Comparison of ENCODE assay signal across 20 cellular contexts in genomic region chr13:45933203-45934014, GRCh38.
DNase-seq lines count a peak whose midpoint lies in the region; ATAC-seq and TF ChIP-seq lines count a peak whose summit lies in the region.
"Had no signal": no experiment of that assay in that cellular context is flagged by ENCODE, and none has a peak within 500 bp of the region (broad histone marks: within the 10 kb centered on the region; RNA-seq: fewer than 3 reads in every experiment).

No MANE protein-coding gene starts in this region.

- peaks cover 17% of the 10 kb centered on the region for H3K27me3 Mint-ChIP-seq in GM23338 (ENCODE audit: insufficient read depth, low read depth, poor library complexity)
- H3K27me3 Mint-ChIP-seq in activated CD4-positive, alpha-beta memory T cell treated with anti-CD3 and anti-CD28 coated beads for 36 hours: peaks cover 2% of the 10 kb centered on the region

- H3K4me1 ChIP-seq in GM23338 (ENCODE audit: insufficient read depth) (no peaks in the 10 kb centered on the region), OCI-LY3 (ENCODE audit: low read length) (peaks cover 7% of the 10 kb centered on the region)

- H3K27ac ChIP-seq in GM23338 (ENCODE audit: low read depth) (no peak overlapping the region), OCI-LY3 (ENCODE audit: low read length) (no peak overlapping the region)
- H3K27ac ChIP-seq: C4-2B had no signal

- no peak overlapping the region for H3K4me2 ChIP-seq in GM23338
- H3K4me2 ChIP-seq in OCI-LY3 (ENCODE audit: low read length): peak overlapping the region; percentile 21
- H3K4me2 ChIP-seq: SK-N-SH had no signal

- DNase-seq in GM23338 (ENCODE audit: low spot score) (no peak), head of caudate nucleus (peak in 30 of 42 donors; percentile 11 to 76 (median 37)), posterior cingulate gyrus (peak in 8 of 10 donors; percentile 27 to 90 (median 54)), NCI-H446 treated with DMSO at 0.1 percent for 48 hours (lab: John Stamatoyannopoulos, UW) (no peak), sciatic nerve (ENCODE audit: low spot score) (no peak)
- DNase-seq in activated CD4-positive, alpha-beta memory T cell treated with anti-CD3 and anti-CD28 coated beads for 36 hours: no peak
- DNase-seq: ACHN, DMS79, H7, MM.1S, NCI-H1092, NCI-H146, NCI-H2081, NCI-H2171 treated with DMSO at 0.1 percent for 48 hours, NCI-H446, PC-3, SHP77 treated with DMSO at 0.1 percent for 48 hours, SK-N-SH had no signal

- H3K9ac ChIP-seq in OCI-LY3 (ENCODE audit: low read length): no peak overlapping the region
- H3K9ac ChIP-seq: SK-N-SH had no signal

- POLR2A ChIA-PET in activated CD4-positive, alpha-beta memory T cell treated with anti-CD3 and anti-CD28 coated beads for 36 hours (lab: Charles Lee): no interaction called here

- H3K36me3 ChIP-seq in GM23338 (ENCODE audit: insufficient read depth) (no peaks in the 10 kb centered on the region), OCI-LY3 (replicated peaks; ENCODE audit: low read depth, low read length) (no peaks in the 10 kb centered on the region)

- CTCF ChIA-PET in activated CD4-positive, alpha-beta memory T cell treated with anti-CD3 and anti-CD28 coated beads for 36 hours (lab: Charles Lee): no interaction called here

- no peak for TF ChIP-seq CTCF in GM23338 (conservative IDR thresholded peaks at IDR 0.05; ENCODE audit: low read depth in 2 of 2)
- TF ChIP-seq CTCF in OCI-LY3 (IDR thresholded peaks at IDR 0.05; ENCODE audit: low read depth, low read length): no peak

- H3K4me1 Mint-ChIP-seq in GM23338: no peaks in the 10 kb centered on the region
- H3K4me1 Mint-ChIP-seq in activated CD4-positive, alpha-beta memory T cell treated with anti-CD3 and anti-CD28 coated beads for 36 hours (ENCODE audit: low read depth): no peaks in the 10 kb centered on the region

- no peaks in the 10 kb centered on the region for H3K36me3 Mint-ChIP-seq in GM23338 (ENCODE audit: low read depth)
- no peaks in the 10 kb centered on the region for H3K36me3 Mint-ChIP-seq in activated CD4-positive, alpha-beta memory T cell treated with anti-CD3 and anti-CD28 coated beads for 36 hours

- no peaks in the 10 kb centered on the region for H3K9me3 ChIP-seq in OCI-LY3 (ENCODE audit: insufficient read depth, low read length)
- H3K9me3 ChIP-seq: SK-N-SH had no signal

- H3K4me3 ChIP-seq in GM23338: no peak overlapping the region
- H3K4me3 ChIP-seq in OCI-LY3 (ENCODE audit: low read length): no peak overlapping the region

- no peaks in the 10 kb centered on the region for H4K20me1 ChIP-seq in GM23338 (replicated peaks; ENCODE audit: insufficient read depth)
- H4K20me1 ChIP-seq in OCI-LY3 (ENCODE audit: insufficient read depth, low read length): no peaks in the 10 kb centered on the region

- H2AFZ ChIP-seq in GM23338 (peak overlapping the region; percentile 91), OCI-LY3 (ENCODE audit: low read depth, low read length) (no peak overlapping the region)

- H3K79me2 ChIP-seq in GM23338 (replicated peaks; ENCODE audit: insufficient read depth) (no peaks in the 10 kb centered on the region), OCI-LY3 (ENCODE audit: low read length) (no peaks in the 10 kb centered on the region)

- no peak overlapping the region for H3K27ac Mint-ChIP-seq in GM23338
- no peak overlapping the region for H3K27ac Mint-ChIP-seq in activated CD4-positive, alpha-beta memory T cell treated with anti-CD3 and anti-CD28 coated beads for 36 hours

- no peak overlapping the region for H3K4me3 Mint-ChIP-seq in GM23338
- H3K4me3 Mint-ChIP-seq in activated CD4-positive, alpha-beta memory T cell treated with anti-CD3 and anti-CD28 coated beads for 36 hours: no peak overlapping the region

- H3K9me3 Mint-ChIP-seq in GM23338: no peaks in the 10 kb centered on the region
- H3K9me3 Mint-ChIP-seq in activated CD4-positive, alpha-beta memory T cell treated with anti-CD3 and anti-CD28 coated beads for 36 hours: no peaks in the 10 kb centered on the region

- intact Hi-C loops in head of caudate nucleus (cut with DNase I): no loop called here
- intact Hi-C loops in posterior cingulate gyrus (cut with DNase I): no loop called here
- intact Hi-C loops in sciatic nerve (cut with DNase I): no loop called here
- intact Hi-C loops in activated CD4-positive, alpha-beta memory T cell treated with anti-CD3 and anti-CD28 coated beads for 36 hours (cut with micrococcal nuclease): no loop called here

- ATAC-seq in GM23338 (no peak), sciatic nerve (no peak)
- ATAC-seq: PC-3 had no signal

- H3K9me2 ChIP-seq in GM23338 (ENCODE audit: insufficient read depth): peaks cover 8% of the 10 kb centered on the region; the same call in 1 of the 2 replicates
- H3K9me2 ChIP-seq: SK-N-SH had no signal

- no peaks in the 10 kb centered on the region for H3F3A ChIP-seq in GM23338 (replicated peaks; ENCODE audit: low read depth)

- no peaks in the 10 kb centered on the region for H3K27me3 ChIP-seq in GM23338 (ENCODE audit: insufficient read depth)
- H3K27me3 ChIP-seq in OCI-LY3 (ENCODE audit: low read depth, low read length): no peaks in the 10 kb centered on the region; the same call in 1 of the 2 replicates

TF ChIP-seq in GM23338, 12 proteins besides CTCF, POLR2A, EP300 and RAD21 (continues in another document):
- TF ChIP-seq NANOG (IDR thresholded peaks at IDR 0.05; ENCODE audit: borderline replicate concordance) (no peak), EZH2 (IDR thresholded peaks at IDR 0.05; ENCODE audit: low read depth, unreplicated experiment) (no peak), STAT1 (IDR thresholded peaks at IDR 0.05; ENCODE audit: unreplicated experiment) (no peak), ZNF331 (CRISPR knock-in tag; IDR thresholded peaks at IDR 0.05; ENCODE audit: low read depth) (no peak)
- TF ChIP-seq, protein P1, sequence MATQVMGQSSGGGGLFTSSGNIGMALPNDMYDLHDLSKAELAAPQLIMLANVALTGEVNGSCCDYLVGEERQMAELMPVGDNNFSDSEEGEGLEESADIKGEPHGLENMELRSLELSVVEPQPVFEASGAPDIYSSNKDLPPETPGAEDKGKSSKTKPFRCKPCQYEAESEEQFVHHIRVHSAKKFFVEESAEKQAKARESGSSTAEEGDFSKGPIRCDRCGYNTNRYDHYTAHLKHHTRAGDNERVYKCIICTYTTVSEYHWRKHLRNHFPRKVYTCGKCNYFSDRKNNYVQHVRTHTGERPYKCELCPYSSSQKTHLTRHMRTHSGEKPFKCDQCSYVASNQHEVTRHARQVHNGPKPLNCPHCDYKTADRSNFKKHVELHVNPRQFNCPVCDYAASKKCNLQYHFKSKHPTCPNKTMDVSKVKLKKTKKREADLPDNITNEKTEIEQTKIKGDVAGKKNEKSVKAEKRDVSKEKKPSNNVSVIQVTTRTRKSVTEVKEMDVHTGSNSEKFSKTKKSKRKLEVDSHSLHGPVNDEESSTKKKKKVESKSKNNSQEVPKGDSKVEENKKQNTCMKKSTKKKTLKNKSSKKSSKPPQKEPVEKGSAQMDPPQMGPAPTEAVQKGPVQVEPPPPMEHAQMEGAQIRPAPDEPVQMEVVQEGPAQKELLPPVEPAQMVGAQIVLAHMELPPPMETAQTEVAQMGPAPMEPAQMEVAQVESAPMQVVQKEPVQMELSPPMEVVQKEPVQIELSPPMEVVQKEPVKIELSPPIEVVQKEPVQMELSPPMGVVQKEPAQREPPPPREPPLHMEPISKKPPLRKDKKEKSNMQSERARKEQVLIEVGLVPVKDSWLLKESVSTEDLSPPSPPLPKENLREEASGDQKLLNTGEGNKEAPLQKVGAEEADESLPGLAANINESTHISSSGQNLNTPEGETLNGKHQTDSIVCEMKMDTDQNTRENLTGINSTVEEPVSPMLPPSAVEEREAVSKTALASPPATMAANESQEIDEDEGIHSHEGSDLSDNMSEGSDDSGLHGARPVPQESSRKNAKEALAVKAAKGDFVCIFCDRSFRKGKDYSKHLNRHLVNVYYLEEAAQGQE (IDR thresholded peaks at IDR 0.05; ENCODE audit: unreplicated experiment): no peak

Comparison
In these comparisons a context has a peak if more than half of its experiments do, and no peak if none do; other contexts are left out.
1. DNase-seq: peak in head of caudate nucleus (30 of 42) and posterior cingulate gyrus (8 of 10); none in GM23338 (single experiment), NCI-H446 treated with DMSO at 0.1 percent for 48 hours (single experiment), sciatic nerve (single experiment) and activated CD4-positive, alpha-beta memory T cell treated with anti-CD3 and anti-CD28 coated beads for 36 hours (single experiment).